In genomic region chr2:218806346-218806978, GRCh38 we compare ENCODE assay signal across 1 cellular context.
TF ChIP-seq lines count a peak whose summit lies in the region.

No MANE protein-coding gene starts in this region.

TF ChIP-seq in HepG2, 621 proteins besides CTCF, POLR2A, EP300 and RAD21 (continued from another document and continues in another):
- TF ChIP-seq AHDC1 (CRISPR knock-in tag; IDR thresholded peaks at IDR 0.05; ENCODE audit: borderline replicate concordance) (peak; percentile 48; the same call in 1 of the 2 replicates), HNRNPH1 (optimal IDR thresholded peaks at IDR 0.05; ENCODE audit: low read depth, low read length) (no peak), ZNF263 (CRISPR knock-in tag; IDR thresholded peaks at IDR 0.05) (no peak), ETV5 (CRISPR knock-in tag; IDR thresholded peaks at IDR 0.05; ENCODE audit: borderline replicate concordance) (no peak; the same call in 1 of the 2 replicates), ZBTB40 (IDR thresholded peaks at IDR 0.05) (no peak), ZBTB40 (CRISPR knock-in tag; IDR thresholded peaks at IDR 0.05) (no peak; the same call in 1 of the 2 replicates), MED13 (CRISPR knock-in tag; IDR thresholded peaks at IDR 0.05) (no peak), STAT5B (CRISPR knock-in tag; IDR thresholded peaks at IDR 0.05) (no peak), ZNF549 (CRISPR knock-in tag; IDR thresholded peaks at IDR 0.05) (no peak), ARHGAP35 (CRISPR knock-in tag; IDR thresholded peaks at IDR 0.05; ENCODE audit: borderline replicate concordance) (no peak), ZBTB7A (CRISPR knock-in tag; IDR thresholded peaks at IDR 0.05) (no peak), JUNB (CRISPR knock-in tag; IDR thresholded peaks at IDR 0.05; ENCODE audit: borderline replicate concordance) (no peak), ZNF556 (CRISPR knock-in tag; IDR thresholded peaks at IDR 0.05; ENCODE audit: borderline replicate concordance) (peak; percentile 59; the same call in 1 of the 2 replicates), ZNF382 (CRISPR knock-in tag; IDR thresholded peaks at IDR 0.05; ENCODE audit: borderline replicate concordance) (no peak), ARNT2 (CRISPR knock-in tag; IDR thresholded peaks at IDR 0.05; ENCODE audit: low read depth) (no peak), MAFG (CRISPR knock-in tag; IDR thresholded peaks at IDR 0.05) (no peak), ZNF362 (CRISPR knock-in tag; IDR thresholded peaks at IDR 0.05; ENCODE audit: borderline replicate concordance) (peak; percentile 33; the same call in 1 of the 2 replicates), AGO2 (optimal IDR thresholded peaks at IDR 0.05; ENCODE audit: low read depth, low read length) (no peak), MXD3 (CRISPR knock-in tag; IDR thresholded peaks at IDR 0.05) (no peak), ZNF598 (CRISPR knock-in tag; IDR thresholded peaks at IDR 0.05; ENCODE audit: borderline replicate concordance) (no peak), ZFP41 (CRISPR knock-in tag; IDR thresholded peaks at IDR 0.05; ENCODE audit: borderline replicate concordance) (no peak), GTF2F1 (IDR thresholded peaks at IDR 0.05; ENCODE audit: low read length) (no peak), ZNF24 (IDR thresholded peaks at IDR 0.05) (peak; percentile 66; the same call in 1 of the 2 replicates), ZNF740 (CRISPR knock-in tag; IDR thresholded peaks at IDR 0.05) (no peak), IRX3 (CRISPR knock-in tag; IDR thresholded peaks at IDR 0.05; ENCODE audit: borderline replicate concordance, low read depth) (no peak), ZNF605 (CRISPR knock-in tag; IDR thresholded peaks at IDR 0.05) (0 out of 2 replicates have a peak, but pooled peaks have one; percentile 47), ZNF430 (CRISPR knock-in tag; IDR thresholded peaks at IDR 0.05) (no peak), ARNT (IDR thresholded peaks at IDR 0.05) (no peak), SIN3B (IDR thresholded peaks at IDR 0.05; ENCODE audit: low read length) (no peak), POLR2AphosphoS2 (IDR thresholded peaks at IDR 0.05; ENCODE audit: low read depth, low read length) (no peak), ATAD3A (CRISPR knock-in tag; IDR thresholded peaks at IDR 0.05) (no peak), TFAP4 (IDR thresholded peaks at IDR 0.05; ENCODE audit: borderline replicate concordance, low read depth) (peak; percentile 39; the same call in 1 of the 2 replicates), PRMT3 (CRISPR knock-in tag; IDR thresholded peaks at IDR 0.05; ENCODE audit: borderline replicate concordance, low read depth) (no peak), ZNF646 (CRISPR knock-in tag; IDR thresholded peaks at IDR 0.05) (0 out of 2 replicates have a peak, but pooled peaks have one; percentile 18), KMT2A (CRISPR knock-in tag; IDR thresholded peaks at IDR 0.05) (0 out of 2 replicates have a peak, but pooled peaks have one; percentile 45), DMAP1 (CRISPR knock-in tag; IDR thresholded peaks at IDR 0.05) (no peak), ZNF792 (CRISPR knock-in tag; IDR thresholded peaks at IDR 0.05) (peak; percentile 92; the same call in 1 of the 2 replicates)
